ENCODE assay signal across 1 cellular context in genomic region chr12:71746983-71747611, GRCh38.
TF ChIP-seq lines count a peak whose summit lies in the region.

No MANE protein-coding gene starts in this region.

TF ChIP-seq in HepG2, 621 proteins besides CTCF, POLR2A, EP300 and RAD21 (continued from another document and continues in another):
- TF ChIP-seq MTERF4 (CRISPR knock-in tag; IDR thresholded peaks at IDR 0.05) (no peak), SMC3 (IDR thresholded peaks at IDR 0.05; ENCODE audit: low read length) (peak; percentile 88), GFI1 (CRISPR knock-in tag; IDR thresholded peaks at IDR 0.05; ENCODE audit: borderline replicate concordance) (no peak), TEAD3 (CRISPR knock-in tag; optimal IDR thresholded peaks at IDR 0.05; ENCODE audit: borderline replicate concordance) (peak; percentile 17), ZNF580 (CRISPR knock-in tag; IDR thresholded peaks at IDR 0.05; ENCODE audit: borderline replicate concordance, low read depth) (no peak), HOXA5 (CRISPR knock-in tag; IDR thresholded peaks at IDR 0.05) (no peak), MTF1 (CRISPR knock-in tag; IDR thresholded peaks at IDR 0.05) (no peak), MAFG (CRISPR knock-in tag; IDR thresholded peaks at IDR 0.05) (no peak), E2F5 (CRISPR knock-in tag; conservative IDR thresholded peaks at IDR 0.05) (no peak), CERS6 (CRISPR knock-in tag; IDR thresholded peaks at IDR 0.05) (no peak), HMG20A (CRISPR knock-in tag; IDR thresholded peaks at IDR 0.05; ENCODE audit: borderline replicate concordance) (no peak), RFXANK (CRISPR knock-in tag; IDR thresholded peaks at IDR 0.05) (no peak), RXRB (CRISPR knock-in tag; IDR thresholded peaks at IDR 0.05; ENCODE audit: borderline replicate concordance) (0 out of 2 replicates have a peak, but pooled peaks have one; percentile 14), ZNF574 (CRISPR knock-in tag; IDR thresholded peaks at IDR 0.05) (no peak), BRF2 (CRISPR knock-in tag; IDR thresholded peaks at IDR 0.05) (no peak), MXD3 (CRISPR knock-in tag; IDR thresholded peaks at IDR 0.05) (no peak), SP1 (IDR thresholded peaks at IDR 0.05) (no peak), SP1 (CRISPR knock-in tag; IDR thresholded peaks at IDR 0.05) (no peak), TAF15 (IDR thresholded peaks at IDR 0.05; ENCODE audit: low read depth, low read length, poor library complexity, severe bottlenecking) (no peak), ZBTB21 (CRISPR knock-in tag; IDR thresholded peaks at IDR 0.05) (no peak), ZNF33A (CRISPR knock-in tag; IDR thresholded peaks at IDR 0.05; ENCODE audit: borderline replicate concordance) (no peak), EHMT2 (IDR thresholded peaks at IDR 0.05; ENCODE audit: borderline replicate concordance, low read depth, low read length) (no peak), ZNF430 (CRISPR knock-in tag; IDR thresholded peaks at IDR 0.05) (no peak), GABPB1 (CRISPR knock-in tag; IDR thresholded peaks at IDR 0.05) (no peak), CEBPG (CRISPR knock-in tag; IDR thresholded peaks at IDR 0.05) (peak; percentile 65), TARDBP (CRISPR knock-in tag; IDR thresholded peaks at IDR 0.05) (no peak), PAWR (CRISPR knock-in tag; IDR thresholded peaks at IDR 0.05; ENCODE audit: borderline replicate concordance) (no peak), ELK4 (CRISPR knock-in tag; IDR thresholded peaks at IDR 0.05; ENCODE audit: borderline replicate concordance) (no peak)
- TF ChIP-seq, protein P1, sequence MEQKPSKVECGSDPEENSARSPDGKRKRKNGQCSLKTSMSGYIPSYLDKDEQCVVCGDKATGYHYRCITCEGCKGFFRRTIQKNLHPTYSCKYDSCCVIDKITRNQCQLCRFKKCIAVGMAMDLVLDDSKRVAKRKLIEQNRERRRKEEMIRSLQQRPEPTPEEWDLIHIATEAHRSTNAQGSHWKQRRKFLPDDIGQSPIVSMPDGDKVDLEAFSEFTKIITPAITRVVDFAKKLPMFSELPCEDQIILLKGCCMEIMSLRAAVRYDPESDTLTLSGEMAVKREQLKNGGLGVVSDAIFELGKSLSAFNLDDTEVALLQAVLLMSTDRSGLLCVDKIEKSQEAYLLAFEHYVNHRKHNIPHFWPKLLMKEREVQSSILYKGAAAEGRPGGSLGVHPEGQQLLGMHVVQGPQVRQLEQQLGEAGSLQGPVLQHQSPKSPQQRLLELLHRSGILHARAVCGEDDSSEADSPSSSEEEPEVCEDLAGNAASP (CRISPR knock-in tag; IDR thresholded peaks at IDR 0.05; ENCODE audit: borderline replicate concordance) = no peak
- TF ChIP-seq, protein P2, sequence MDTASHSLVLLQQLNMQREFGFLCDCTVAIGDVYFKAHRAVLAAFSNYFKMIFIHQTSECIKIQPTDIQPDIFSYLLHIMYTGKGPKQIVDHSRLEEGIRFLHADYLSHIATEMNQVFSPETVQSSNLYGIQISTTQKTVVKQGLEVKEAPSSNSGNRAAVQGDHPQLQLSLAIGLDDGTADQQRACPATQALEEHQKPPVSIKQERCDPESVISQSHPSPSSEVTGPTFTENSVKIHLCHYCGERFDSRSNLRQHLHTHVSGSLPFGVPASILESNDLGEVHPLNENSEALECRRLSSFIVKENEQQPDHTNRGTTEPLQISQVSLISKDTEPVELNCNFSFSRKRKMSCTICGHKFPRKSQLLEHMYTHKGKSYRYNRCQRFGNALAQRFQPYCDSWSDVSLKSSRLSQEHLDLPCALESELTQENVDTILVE (CRISPR knock-in tag; IDR thresholded peaks at IDR 0.05) = 0 out of 2 replicates have a peak, but pooled peaks have one; percentile 26
- TF ChIP-seq, protein P3, sequence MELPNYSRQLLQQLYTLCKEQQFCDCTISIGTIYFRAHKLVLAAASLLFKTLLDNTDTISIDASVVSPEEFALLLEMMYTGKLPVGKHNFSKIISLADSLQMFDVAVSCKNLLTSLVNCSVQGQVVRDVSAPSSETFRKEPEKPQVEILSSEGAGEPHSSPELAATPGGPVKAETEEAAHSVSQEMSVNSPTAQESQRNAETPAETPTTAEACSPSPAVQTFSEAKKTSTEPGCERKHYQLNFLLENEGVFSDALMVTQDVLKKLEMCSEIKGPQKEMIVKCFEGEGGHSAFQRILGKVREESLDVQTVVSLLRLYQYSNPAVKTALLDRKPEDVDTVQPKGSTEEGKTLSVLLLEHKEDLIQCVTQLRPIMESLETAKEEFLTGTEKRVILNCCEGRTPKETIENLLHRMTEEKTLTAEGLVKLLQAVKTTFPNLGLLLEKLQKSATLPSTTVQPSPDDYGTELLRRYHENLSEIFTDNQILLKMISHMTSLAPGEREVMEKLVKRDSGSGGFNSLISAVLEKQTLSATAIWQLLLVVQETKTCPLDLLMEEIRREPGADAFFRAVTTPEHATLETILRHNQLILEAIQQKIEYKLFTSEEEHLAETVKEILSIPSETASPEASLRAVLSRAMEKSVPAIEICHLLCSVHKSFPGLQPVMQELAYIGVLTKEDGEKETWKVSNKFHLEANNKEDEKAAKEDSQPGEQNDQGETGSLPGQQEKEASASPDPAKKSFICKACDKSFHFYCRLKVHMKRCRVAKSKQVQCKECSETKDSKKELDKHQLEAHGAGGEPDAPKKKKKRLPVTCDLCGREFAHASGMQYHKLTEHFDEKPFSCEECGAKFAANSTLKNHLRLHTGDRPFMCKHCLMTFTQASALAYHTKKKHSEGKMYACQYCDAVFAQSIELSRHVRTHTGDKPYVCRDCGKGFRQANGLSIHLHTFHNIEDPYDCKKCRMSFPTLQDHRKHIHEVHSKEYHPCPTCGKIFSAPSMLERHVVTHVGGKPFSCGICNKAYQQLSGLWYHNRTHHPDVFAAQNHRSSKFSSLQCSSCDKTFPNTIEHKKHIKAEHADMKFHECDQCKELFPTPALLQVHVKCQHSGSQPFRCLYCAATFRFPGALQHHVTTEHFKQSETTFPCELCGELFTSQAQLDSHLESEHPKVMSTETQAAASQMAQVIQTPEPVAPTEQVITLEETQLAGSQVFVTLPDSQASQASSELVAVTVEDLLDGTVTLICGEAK (IDR thresholded peaks at IDR 0.05) = no peak
- TF ChIP-seq, protein P3 (CRISPR knock-in tag; IDR thresholded peaks at IDR 0.05) = no peak
- TF ChIP-seq, protein P4, sequence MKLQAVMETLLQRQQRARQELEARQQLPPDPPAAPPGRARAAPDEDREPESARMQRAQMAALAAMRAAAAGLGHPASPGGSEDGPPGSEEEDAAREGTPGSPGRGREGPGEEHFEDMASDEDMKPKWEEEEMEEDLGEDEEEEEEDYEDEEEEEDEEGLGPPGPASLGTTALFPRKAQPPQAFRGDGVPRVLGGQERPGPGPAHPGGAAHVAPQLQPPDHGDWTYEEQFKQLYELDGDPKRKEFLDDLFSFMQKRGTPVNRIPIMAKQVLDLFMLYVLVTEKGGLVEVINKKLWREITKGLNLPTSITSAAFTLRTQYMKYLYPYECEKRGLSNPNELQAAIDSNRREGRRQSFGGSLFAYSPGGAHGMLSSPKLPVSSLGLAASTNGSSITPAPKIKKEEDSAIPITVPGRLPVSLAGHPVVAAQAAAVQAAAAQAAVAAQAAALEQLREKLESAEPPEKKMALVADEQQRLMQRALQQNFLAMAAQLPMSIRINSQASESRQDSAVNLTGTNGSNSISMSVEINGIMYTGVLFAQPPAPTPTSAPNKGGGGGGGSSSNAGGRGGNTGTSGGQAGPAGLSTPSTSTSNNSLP (IDR thresholded peaks at IDR 0.05; ENCODE audit: low read depth, low read length) = peak; percentile 44
